7 cellular contexts compared by ENCODE assay signal in genomic region chr3:32093204-32093603, GRCh38.
"Had no signal": no experiment of that assay in that cellular context is flagged by ENCODE, and none has a peak within 500 bp of the region (broad histone marks: within the 10 kb centered on the region; RNA-seq: fewer than 3 reads in every experiment).

No MANE protein-coding gene starts in this region.

- H3K4me1 ChIP-seq: HAP-1 had no signal

- DNase-seq: GOT3, H7, HFFc6, IMR-90 had no signal

- ATAC-seq: HCT116 had no signal

- H3K4me3 Mint-ChIP-seq: HFFc6 had no signal

- H3K9me3 ChIP-seq: HAP-1 had no signal

- H3K36me3 ChIP-seq: HAP-1 had no signal

- H3K9me3 Mint-ChIP-seq: HFFc6 had no signal

- H3K4me3 ChIP-seq: HAP-1 had no signal

- H3K27ac Mint-ChIP-seq: HFFc6 had no signal

- H3K27ac ChIP-seq: HL-60 had no signal
